In genomic region chr2:48845719-48846118, GRCh38 we compare ENCODE assay signal across 27 cellular contexts.
"Had no signal": no experiment of that assay in that cellular context is flagged by ENCODE, and none has a peak within 500 bp of the region (broad histone marks: within the 10 kb centered on the region; RNA-seq: fewer than 3 reads in every experiment).

No MANE protein-coding gene starts in this region.

- H3K27ac ChIP-seq: lower lobe of right lung, pancreas, prostate gland, spleen, testis, thyroid gland, transverse colon, upper lobe of left lung, vagina had no signal

- H3K27me3 ChIP-seq: pancreas, testis, thyroid gland, transverse colon, upper lobe of left lung, vagina had no signal

- H3K9me3 ChIP-seq: lower lobe of right lung, pancreas, prostate gland, spleen, testis, thyroid gland, transverse colon, upper lobe of left lung, vagina had no signal

- H3K4me1 ChIP-seq: lower lobe of right lung, pancreas, prostate gland, spleen, testis, thyroid gland, transverse colon, upper lobe of left lung, vagina had no signal

- H3K4me3 ChIP-seq: lower lobe of right lung, pancreas, prostate gland, spleen, testis, thyroid gland, transverse colon, upper lobe of left lung, vagina had no signal

- DNase-seq: islet precursor cell; kidney glomerular epithelial cell; left cardiac atrium; left ventricle myocardium superior; lower lobe of right lung; mesendoderm; naive thymus-derived CD4-positive, alpha-beta T cell; pancreas; posterior cingulate gyrus; retina; right cardiac atrium; small intestine; spleen; stimulated activated CD4-positive, alpha-beta T cell treated with anti-CD3 and anti-CD28 coated beads, Interleukin-4, amount 100 ng/mL, for 24 hours; stimulated activated naive CD4-positive, alpha-beta T cell treated with Interleukin-2 at 50 U/mL for 16 hours; stimulated activated naive CD8-positive, alpha-beta T cell treated with anti-CD3 and anti-CD28 coated beads, Interleukin-15, amount 100 ng/mL, for 72 hours; substantia nigra; testis; thyroid gland; transverse colon; upper lobe of left lung had no signal

- H3K36me3 ChIP-seq: lower lobe of right lung, pancreas, prostate gland, spleen, thyroid gland, transverse colon, upper lobe of left lung, vagina had no signal

- ATAC-seq: left cardiac atrium; left lobe of liver; left ventricle myocardium superior; lower lobe of right lung; naive thymus-derived CD4-positive, alpha-beta T cell; natural killer cell treated with Interleukin-12 subunit alpha and Interleukin-12 subunit beta and Interleukin-15 and Interleukin-18, amount 100 ng/mL, for 72 hours; pancreas; right cardiac atrium; sciatic nerve; stimulated activated effector memory CD8-positive, alpha-beta T cell treated with anti-CD3 and anti-CD28 coated beads, Interleukin-12 subunit alpha, Interleukin-12 subunit beta, amount 100 ng/mL, for 72 hours; stimulated activated naive CD8-positive, alpha-beta T cell treated with anti-CD3 and anti-CD28 coated beads, Interleukin-15, amount 100 ng/mL, for 72 hours had no signal
